ENCODE assay signal across 10 cellular contexts in genomic region chr10:80158126-80158525, GRCh38. TPM values are rescaled to one million over a fixed set of nuclear protein-coding genes. Genes with fewer than 3 reads are reported as not detected.
DNase-seq lines count a peak whose midpoint lies in the region; ATAC-seq, FAIRE-seq and TF ChIP-seq lines count a peak whose summit lies in the region.
"Had no signal": no experiment of that assay in that cellular context is flagged by ENCODE, and none has a peak within 500 bp of the region (broad histone marks: within the 10 kb centered on the region; RNA-seq: fewer than 3 reads in every experiment).

No MANE protein-coding gene starts in this region.

- TF ChIP-seq POLR2A in endothelial cell of umbilical vein (IDR thresholded peaks at IDR 0.05; ENCODE audit: low read depth, low read length) (no peak), upper lobe of left lung (IDR thresholded peaks at IDR 0.05) (no peak)

- H3K9me3 ChIP-seq in endothelial cell of umbilical vein (replicated peaks; ENCODE audit: control insufficient read depth, insufficient read depth, low read length) (no peaks in the 10 kb centered on the region), upper lobe of left lung (no peaks in the 10 kb centered on the region)

- TF ChIP-seq EP300 in upper lobe of left lung (IDR thresholded peaks at IDR 0.05), result no peak

- H3K9me3 Mint-ChIP-seq in activated naive CD4-positive, alpha-beta T cell treated with anti-CD3 and anti-CD28 coated beads, Interleukin-2, amount 10 ng/mL, durations not matched to agents 7 days and 5 days, result no peaks in the 10 kb centered on the region
- no peaks in the 10 kb centered on the region for H3K9me3 Mint-ChIP-seq in activated naive CD4-positive, alpha-beta T cell treated with anti-CD3 and anti-CD28 coated beads for 36 hours
- no peaks in the 10 kb centered on the region for H3K9me3 Mint-ChIP-seq in neural crest cell

- H3K27me3 ChIP-seq in endothelial cell of umbilical vein (ENCODE audit: control insufficient read depth in 2 of 2, insufficient read depth in 2 of 2, low read length in 2 of 2) (no peaks in the 10 kb centered on the region), upper lobe of left lung (no peaks in the 10 kb centered on the region)

- intact Hi-C loops in activated naive CD4-positive, alpha-beta T cell treated with anti-CD3 and anti-CD28 coated beads for 36 hours (cut with micrococcal nuclease), result no loop called here
- intact Hi-C loops in endothelial cell of umbilical vein (cut with micrococcal nuclease), result loop anchor here (1.0 kb wide), 3 partner anchors 12 to 46 kb away; no protein-coding TSS in a partner anchor

- H3K4me1 ChIP-seq in endothelial cell of umbilical vein (ENCODE audit: control insufficient read depth, extremely low read depth, insufficient read depth, low read length) (peaks cover 13% of the 10 kb centered on the region), upper lobe of left lung (peaks cover 13 to 21% (median 15%) of the 10 kb centered on the region in 4 donors)

- H3K27ac Mint-ChIP-seq in activated naive CD4-positive, alpha-beta T cell treated with anti-CD3 and anti-CD28 coated beads, Interleukin-2, amount 10 ng/mL, durations not matched to agents 7 days and 5 days, result peak overlapping the region; percentile 67
- no peak overlapping the region for H3K27ac Mint-ChIP-seq in activated naive CD4-positive, alpha-beta T cell treated with anti-CD3 and anti-CD28 coated beads for 36 hours
- H3K27ac Mint-ChIP-seq in neural crest cell (ENCODE audit: unreplicated experiment), result peak overlapping the region; percentile 45

- CTCF ChIA-PET in activated naive CD4-positive, alpha-beta T cell treated with anti-CD3 and anti-CD28 coated beads, Interleukin-2, amount 10 ng/mL, durations not matched to agents 7 days and 5 days (lab: Charles Lee), result interaction anchor here (1.6 kb wide), 1 partner anchor 15 kb away, joined by 4 read pairs; no protein-coding TSS in a partner anchor
- CTCF ChIA-PET in activated naive CD4-positive, alpha-beta T cell treated with anti-CD3 and anti-CD28 coated beads for 36 hours (lab: Charles Lee), result interaction anchor here (1.1 kb wide), 1 partner anchor 52 kb away, joined by 3 read pairs; no protein-coding TSS in a partner anchor
- CTCF ChIA-PET in endothelial cell of umbilical vein (lab: Charles Lee), result interaction anchor here (1.2 to 1.6 kb wide), 4 partner anchors 14 to 64 kb away, joined by 5 to 22 read pairs (median 10); no protein-coding TSS in a partner anchor

- H3K4me1 Mint-ChIP-seq in activated naive CD4-positive, alpha-beta T cell treated with anti-CD3 and anti-CD28 coated beads, Interleukin-2, amount 10 ng/mL, durations not matched to agents 7 days and 5 days, result no peaks in the 10 kb centered on the region
- H3K4me1 Mint-ChIP-seq in activated naive CD4-positive, alpha-beta T cell treated with anti-CD3 and anti-CD28 coated beads for 36 hours (ENCODE audit: low read depth), result no peaks in the 10 kb centered on the region
- peaks cover 56% of the 10 kb centered on the region for H3K4me1 Mint-ChIP-seq in neural crest cell

- no peak for FAIRE-seq in endothelial cell of umbilical vein (lab: Jason Lieb, UNC)

- peak in 1 of 2 donors; percentile 4 for ATAC-seq in upper lobe of left lung (ENCODE audit: low FRiP score in 2 of 2)
- no peak for ATAC-seq in HG03469 (IDR thresholded peaks at IDR 0.05; ENCODE audit: unreplicated experiment)
- ATAC-seq in GM19397 (IDR thresholded peaks at IDR 0.05; ENCODE audit: unreplicated experiment), result no peak

- no peaks in the 10 kb centered on the region for H4K20me1 ChIP-seq in endothelial cell of umbilical vein (replicated peaks; ENCODE audit: control insufficient read depth, extremely low read depth, insufficient read depth, low read length)

- H3K4me3 Mint-ChIP-seq in activated naive CD4-positive, alpha-beta T cell treated with anti-CD3 and anti-CD28 coated beads, Interleukin-2, amount 10 ng/mL, durations not matched to agents 7 days and 5 days, result no peak overlapping the region
- no peak overlapping the region for H3K4me3 Mint-ChIP-seq in activated naive CD4-positive, alpha-beta T cell treated with anti-CD3 and anti-CD28 coated beads for 36 hours
- no peak overlapping the region for H3K4me3 Mint-ChIP-seq in neural crest cell

- POLR2A ChIA-PET in endothelial cell of umbilical vein (lab: Charles Lee), result interaction anchor here (0.8 kb wide), 1 partner anchor 42 kb away, joined by 4 read pairs; no protein-coding TSS in a partner anchor

- H2AFZ ChIP-seq in endothelial cell of umbilical vein (ENCODE audit: low read depth, low read length), result no peak overlapping the region

- no TSS peak for BruUV-seq in endothelial cell of umbilical vein (replicated peaks; lab: Mats Ljungman, UMichigan)

- H3K36me3 ChIP-seq in endothelial cell of umbilical vein (ENCODE audit: control insufficient read depth in 2 of 2, extremely low read depth in 1 of 2, insufficient read depth in 2 of 2, low read length in 2 of 2) (peaks cover 9 to 31% of the 10 kb centered on the region in 2 experiments), upper lobe of left lung (peaks cover 32 to 98% (median 72%) of the 10 kb centered on the region in 4 donors)

- H3K36me3 Mint-ChIP-seq in activated naive CD4-positive, alpha-beta T cell treated with anti-CD3 and anti-CD28 coated beads, Interleukin-2, amount 10 ng/mL, durations not matched to agents 7 days and 5 days, result peaks cover 82% of the 10 kb centered on the region
- peaks cover 54% of the 10 kb centered on the region for H3K36me3 Mint-ChIP-seq in activated naive CD4-positive, alpha-beta T cell treated with anti-CD3 and anti-CD28 coated beads for 36 hours (ENCODE audit: low read depth)
- no peaks in the 10 kb centered on the region for H3K36me3 Mint-ChIP-seq in neural crest cell (ENCODE audit: low read depth)

- dilution Hi-C loops in endothelial cell of umbilical vein (cut with MboI; ENCODE audit: extremely low pct_ligation_motif_present, low sequenced_read_pairs), result no loop called here

- no peak overlapping the region for H3K4me2 ChIP-seq in endothelial cell of umbilical vein (ENCODE audit: insufficient read depth, low read length)

- H3K27me3 Mint-ChIP-seq in activated naive CD4-positive, alpha-beta T cell treated with anti-CD3 and anti-CD28 coated beads, Interleukin-2, amount 10 ng/mL, durations not matched to agents 7 days and 5 days, result no peaks in the 10 kb centered on the region
- H3K27me3 Mint-ChIP-seq in activated naive CD4-positive, alpha-beta T cell treated with anti-CD3 and anti-CD28 coated beads for 36 hours (ENCODE audit: low read depth), result no peaks in the 10 kb centered on the region
- no peaks in the 10 kb centered on the region for H3K27me3 Mint-ChIP-seq in neural crest cell (ENCODE audit: low read depth)

- H3K27ac ChIP-seq in endothelial cell of umbilical vein (ENCODE audit: insufficient read depth, low read depth, low read length) (peak overlapping the region; percentile 21), upper lobe of left lung (peak overlapping the region in 3 of 4 donors; percentile 62 to 69 (median 68))

- no peak overlapping the region for H3K9ac ChIP-seq in endothelial cell of umbilical vein (replicated peaks; ENCODE audit: extremely low read depth, insufficient read depth, low read length)

- H3K9me1 ChIP-seq in endothelial cell of umbilical vein (replicated peaks; ENCODE audit: control insufficient read depth, extremely low read depth, insufficient read depth, low read length), result no peaks in the 10 kb centered on the region

- H3K4me3 ChIP-seq in endothelial cell of umbilical vein (replicated peaks in 1 of 3; ENCODE audit: insufficient read depth in 1 of 3, low read depth in 1 of 3, low read length in 3 of 3), result no peak overlapping the region
- H3K4me3 ChIP-seq in upper lobe of left lung, result no peak overlapping the region

- WGBS in upper lobe of left lung, 2 donors, result 75 to 76% methylated on average over 5 of the region's 5 CpGs

- no peak for DNase-seq in activated naive CD4-positive, alpha-beta T cell treated with anti-CD3 and anti-CD28 coated beads, Interleukin-2, amount 10 ng/mL, durations not matched to agents 7 days and 5 days
- no peak for DNase-seq in activated naive CD4-positive, alpha-beta T cell treated with anti-CD3 and anti-CD28 coated beads for 36 hours
- DNase-seq in endothelial cell of umbilical vein (ENCODE audit: low read depth, low spot score) (no peak), neural crest cell (ENCODE audit: low read depth, low spot score) (no peak), upper lobe of left lung (no peak), HK-2 (ENCODE audit: unreplicated experiment) (no peak)
- DNase-seq: NCI-H1105 treated with DMSO at 0.1 percent for 48 hours; stimulated activated CD4-positive, alpha-beta T cell treated with anti-CD3 and anti-CD28 coated beads, Interleukin-15, amount 100 ng/mL, for 24 hours had no signal

- TF ChIP-seq CTCF in endothelial cell of umbilical vein (IDR thresholded peaks at IDR 0.05; ENCODE audit: extremely low read depth in 1 of 2, insufficient read depth in 1 of 2, low read depth in 1 of 2, low read length in 2 of 2), result no peak
- no peak for TF ChIP-seq CTCF in neural crest cell (conservative IDR thresholded peaks at IDR 0.05)
- no peak for TF ChIP-seq CTCF in upper lobe of left lung (IDR thresholded peaks at IDR 0.05)

- H3K79me2 ChIP-seq in endothelial cell of umbilical vein (ENCODE audit: control insufficient read depth, insufficient read depth, low read length), result no peaks in the 10 kb centered on the region

RNA-seq across cellular contexts. Expression of gene PLAC9, which starts 25.6 kb away (rescaled TPM):
- total RNA-seq in activated naive CD4-positive, alpha-beta T cell treated with anti-CD3 and anti-CD28 coated beads for 36 hours, result not detected
- total RNA-seq in endothelial cell of umbilical vein (1.7 and 2.1 TPM in 2 replicates), neural crest cell (24.1 and 27.5 TPM in 2 replicates), upper lobe of left lung (10 to 100 TPM in 3 of 6 donors, 1 to 10 TPM in 1, not detected in 2; 7.9 to 82.9 (median 26.5) TPM)
- 2.0 and 3.6 TPM in 2 replicates for polyA plus RNA-seq in endothelial cell of umbilical vein
- polyA plus RNA-seq in endothelial cell of umbilical vein (2011; cell fraction: cytosol; rRNA removed), result 1.7 and 2.8 TPM in 2 replicates
- 0.55 and 0.66 TPM in 2 replicates for polyA plus RNA-seq in endothelial cell of umbilical vein (2011; cell fraction: nucleus; rRNA removed)
- 13.3 and 22.6 TPM in 2 replicates for polyA plus RNA-seq in endothelial cell of umbilical vein (2012)
- 0.47 TPM in 1 of 2 replicates, not detected in the other for polyA minus RNA-seq in endothelial cell of umbilical vein
- not detected for polyA minus RNA-seq in endothelial cell of umbilical vein (2011; cell fraction: cytosol; rRNA and poly(A)+ RNA removed)
- polyA minus RNA-seq in endothelial cell of umbilical vein (2011; cell fraction: nucleus; rRNA and poly(A)+ RNA removed), result 1.3 TPM in 1 of 2 replicates, not detected in the other

RNA-seq across cellular contexts. Expression of gene ANXA11, which starts 47.2 kb away (rescaled TPM):
- total RNA-seq in activated naive CD4-positive, alpha-beta T cell treated with anti-CD3 and anti-CD28 coated beads for 36 hours, result 100 to 1,000 TPM; 142 TPM
- total RNA-seq in endothelial cell of umbilical vein (122 and 143 TPM in 2 replicates), neural crest cell (25.7 and 36.6 TPM in 2 replicates), upper lobe of left lung (100 to 1,000 TPM; 108 to 327 (median 194) TPM)
- polyA plus RNA-seq in endothelial cell of umbilical vein, result 59.2 and 68.0 TPM in 2 replicates
- 72.5 and 74.8 TPM in 2 replicates for polyA plus RNA-seq in endothelial cell of umbilical vein (2011; cell fraction: cytosol; rRNA removed)
- polyA plus RNA-seq in endothelial cell of umbilical vein (2011; cell fraction: nucleus; rRNA removed), result 58.0 and 87.2 TPM in 2 replicates
- 210 and 281 TPM in 2 replicates for polyA plus RNA-seq in endothelial cell of umbilical vein (2012)
- 59.0 and 59.7 TPM in 2 replicates for polyA minus RNA-seq in endothelial cell of umbilical vein
- 70.7 TPM for polyA minus RNA-seq in endothelial cell of umbilical vein (2011; cell fraction: cytosol; rRNA and poly(A)+ RNA removed)
- polyA minus RNA-seq in endothelial cell of umbilical vein (2011; cell fraction: nucleus; rRNA and poly(A)+ RNA removed), result 51.3 and 53.0 TPM in 2 replicates
